Comparison of ENCODE assay signal across 1 cellular context in the genomic region with DNA sequence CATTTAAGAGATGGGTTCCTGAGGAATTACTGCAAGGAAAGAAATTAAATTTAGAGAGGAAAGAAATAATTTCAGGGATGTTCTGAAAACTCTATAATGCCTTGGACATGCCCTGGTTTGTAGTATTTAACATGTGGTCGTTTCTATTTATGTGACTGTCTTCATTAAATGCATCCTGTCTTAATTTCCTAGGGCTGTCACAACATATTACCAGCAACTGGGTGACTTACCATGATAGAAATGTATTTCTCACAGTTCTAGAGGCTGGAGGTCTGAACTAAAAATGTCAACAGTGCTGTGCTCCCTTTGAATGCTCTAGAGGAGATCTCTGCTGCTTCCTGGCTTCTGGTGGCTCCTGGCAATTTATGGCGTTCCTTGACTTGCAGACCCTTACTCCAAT.
TF ChIP-seq lines count a peak whose summit lies in the region.

No MANE protein-coding gene starts in this region.

TF ChIP-seq in SK-N-SH treated with all-trans-retinoic acid at 6 μM for 48 hours, 23 proteins besides CTCF, POLR2A, EP300 and RAD21 (continued from another document):
- TF ChIP-seq PPARA (CRISPR knock-in tag; IDR thresholded peaks at IDR 0.05; ENCODE audit: borderline replicate concordance): no peak
